Comparison of ENCODE assay signal across 24 cellular contexts in the genomic region with DNA sequence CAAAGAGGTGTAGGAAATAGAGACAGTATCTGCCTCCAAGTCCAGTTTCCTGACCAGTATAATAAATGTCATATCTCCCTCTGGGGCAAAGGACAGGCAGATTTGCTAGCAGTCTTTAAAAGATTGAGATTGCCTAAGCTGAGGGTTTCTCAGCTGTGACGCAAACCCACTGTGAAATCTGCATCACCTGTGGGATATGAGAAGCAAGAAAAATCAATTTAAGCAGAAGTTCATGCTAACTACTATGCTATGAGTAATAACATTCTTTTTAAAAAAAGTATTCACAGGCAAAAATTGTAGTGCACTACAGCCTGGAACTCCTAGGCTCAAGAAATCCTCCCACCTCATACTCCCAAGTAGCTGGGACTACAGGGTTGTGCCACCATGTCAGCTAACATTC.
"Had no signal": no experiment of that assay in that cellular context is flagged by ENCODE, and none has a peak within 500 bp of the region (broad histone marks: within the 10 kb centered on the region; RNA-seq: fewer than 3 reads in every experiment).

No MANE protein-coding gene starts in this region.

- DNase-seq: activated CD4-positive, alpha-beta memory T cell treated with anti-CD3 and anti-CD28 coated beads for 36 hours; activated CD4-positive, alpha-beta T cell treated with anti-CD3 and anti-CD28 coated beads, Interleukin-2, amount 10 ng/mL, durations not matched to agents 7 days and 5 days; activated CD4-positive, CD25-positive, alpha-beta regulatory T cell treated with anti-CD3 and anti-CD28 coated beads, Interleukin-2, amount 50 U/mL, for 72 hours; activated CD8-positive, alpha-beta memory T cell treated with anti-CD3 and anti-CD28 coated beads for 24 hours; activated gamma-delta T cell; activated naive CD4-positive, alpha-beta T cell treated with anti-CD3 and anti-CD28 coated beads for 36 hours; activated T-cell treated with anti-CD3 and anti-CD28 coated beads for 4 hours; activated T-cell treated with anti-CD3 and anti-CD28 coated beads, Interleukin-2, amount 50 U/mL, for 48 hours; amygdala; Kasumi-1; NCI-H1105; NCI-H1436; NCI-H1694 treated with DMSO at 0.1 percent for 48 hours; NCI-H2029 treated with DMSO at 0.1 percent for 48 hours; NCI-H510A treated with DMSO at 0.1 percent for 48 hours; NCI-H69; PC-9; SHP77 treated with DMSO at 0.1 percent for 48 hours; T-helper 17 cell; T-helper 9 cell had no signal

- H3K4me1 Mint-ChIP-seq: activated CD4-positive, alpha-beta T cell treated with anti-CD3 and anti-CD28 coated beads, Interleukin-2, amount 10 ng/mL, durations not matched to agents 7 days and 5 days; activated T-helper 17 cell treated with anti-CD3 and anti-CD28 coated beads, Interleukin-2, amount 50 U/mL, for 72 hours; brain had no signal

- H2AFZ ChIP-seq: PC-9 had no signal

- H3K4me2 ChIP-seq: PC-9 had no signal

- H3K36me3 Mint-ChIP-seq: brain had no signal

- H3K27ac ChIP-seq: PC-9 had no signal

- H3K27me3 Mint-ChIP-seq: activated CD4-positive, alpha-beta memory T cell treated with anti-CD3 and anti-CD28 coated beads for 36 hours; activated T-helper 17 cell treated with anti-CD3 and anti-CD28 coated beads, Interleukin-2, amount 50 U/mL, for 72 hours had no signal

- H3K27ac Mint-ChIP-seq: activated CD4-positive, alpha-beta memory T cell treated with anti-CD3 and anti-CD28 coated beads for 36 hours; activated CD4-positive, alpha-beta T cell treated with anti-CD3 and anti-CD28 coated beads, Interleukin-2, amount 10 ng/mL, durations not matched to agents 7 days and 5 days; activated naive CD4-positive, alpha-beta T cell treated with anti-CD3 and anti-CD28 coated beads for 36 hours; activated naive CD8-positive, alpha-beta T cell; brain; T-helper 17 cell; WTC11 had no signal

- H3K4me3 ChIP-seq: PC-9 had no signal

- H3K4me3 Mint-ChIP-seq: activated CD4-positive, alpha-beta memory T cell treated with anti-CD3 and anti-CD28 coated beads for 36 hours; activated CD4-positive, alpha-beta T cell treated with anti-CD3 and anti-CD28 coated beads, Interleukin-2, amount 10 ng/mL, durations not matched to agents 7 days and 5 days; activated naive CD4-positive, alpha-beta T cell treated with anti-CD3 and anti-CD28 coated beads for 36 hours; activated naive CD8-positive, alpha-beta T cell; activated T-helper 17 cell treated with anti-CD3 and anti-CD28 coated beads, Interleukin-2, amount 50 U/mL, for 72 hours; brain; T-helper 17 cell; WTC11 had no signal

- ATAC-seq: T-helper 17 cell had no signal
